Comparison of ENCODE assay signal across 10 cellular contexts in the genomic region with DNA sequence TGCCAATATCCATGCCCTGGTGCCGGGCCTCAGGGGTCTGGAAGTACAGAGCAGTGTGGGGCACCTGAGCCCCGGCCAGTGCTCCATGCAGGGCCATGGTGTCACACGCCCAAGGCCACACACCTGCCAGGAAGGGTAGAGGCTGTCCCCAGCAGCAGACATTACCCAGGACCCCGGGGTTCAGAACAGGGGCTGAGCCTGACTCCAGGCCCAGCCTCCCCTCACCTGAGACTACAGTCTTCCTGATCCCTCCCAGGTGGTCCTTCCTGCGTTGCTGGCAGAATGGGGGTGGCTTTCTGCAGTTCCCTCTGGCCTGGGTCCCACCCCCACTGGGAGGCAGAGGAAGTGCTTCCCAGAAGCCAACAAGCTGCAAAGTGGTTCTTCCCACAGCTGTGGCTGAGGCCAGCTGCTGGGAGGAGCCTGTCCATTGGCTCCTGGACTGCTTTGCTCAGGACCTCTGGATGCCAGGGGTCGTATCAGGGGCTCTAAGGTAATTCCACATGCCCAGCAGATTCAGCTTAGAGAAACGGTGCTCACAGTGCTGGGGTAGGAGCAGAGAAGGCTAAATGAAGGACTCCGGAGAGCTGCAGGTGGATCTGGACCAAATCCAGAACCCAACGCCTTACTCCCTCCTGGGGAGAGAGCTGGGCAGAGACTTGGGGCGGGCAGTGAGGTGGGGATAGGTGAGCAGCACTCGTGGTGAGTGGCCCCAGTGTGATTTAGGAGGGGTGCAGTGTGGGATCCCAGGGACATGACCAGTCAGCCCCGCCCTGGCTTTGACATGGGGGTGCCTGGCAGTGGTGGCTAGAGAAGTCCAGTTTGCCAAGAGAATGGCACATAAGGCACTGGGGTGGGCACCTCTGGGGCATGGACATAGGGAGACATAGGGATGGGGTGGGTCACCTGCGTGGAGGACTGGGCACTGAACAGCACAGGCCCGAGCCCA. TPM values are rescaled to one million over a fixed set of nuclear protein-coding genes. Genes with fewer than 3 reads are reported as not detected.
DNase-seq lines count a peak whose midpoint lies in the region; ATAC-seq lines count a peak whose summit lies in the region.
"Had no signal": no experiment of that assay in that cellular context is flagged by ENCODE, and none has a peak within 500 bp of the region (broad histone marks: within the 10 kb centered on the region; RNA-seq: fewer than 3 reads in every experiment).

No MANE protein-coding gene starts in this region.

- no peak overlapping the region for H3K4me3 Mint-ChIP-seq in stimulated activated effector memory CD8-positive, alpha-beta T cell treated with anti-CD3 and anti-CD28 coated beads, Interleukin-12 subunit alpha, Interleukin-12 subunit beta, amount 100 ng/mL, for 72 hours

- H3K9me3 Mint-ChIP-seq in stimulated activated effector memory CD8-positive, alpha-beta T cell treated with anti-CD3 and anti-CD28 coated beads, Interleukin-12 subunit alpha, Interleukin-12 subunit beta, amount 100 ng/mL, for 72 hours: no peaks in the 10 kb centered on the region

- H3K4me1 Mint-ChIP-seq in stimulated activated effector memory CD8-positive, alpha-beta T cell treated with anti-CD3 and anti-CD28 coated beads, Interleukin-12 subunit alpha, Interleukin-12 subunit beta, amount 100 ng/mL, for 72 hours: no peaks in the 10 kb centered on the region

- peak; percentile 48 for DNase-seq in activated CD8-positive, alpha-beta memory T cell treated with anti-CD3 and anti-CD28 coated beads, Interleukin-2, amount 50 U/mL, for 48 hours
- DNase-seq in activated CD8-positive, alpha-beta memory T cell treated with anti-CD3 and anti-CD28 coated beads for 24 hours: no peak
- DNase-seq in OCI-M1 (lab: John Stamatoyannopoulos, UW) (peak; percentile 54), hepatic stellate cell (ENCODE audit: low spot score) (peak; percentile 8), NCI-H345 (lab: John Stamatoyannopoulos, UW) (no peak), cerebellum (ENCODE audit: low spot score) (no peak)
- no peak for DNase-seq in stimulated activated effector memory CD8-positive, alpha-beta T cell treated with anti-CD3 and anti-CD28 coated beads, Interleukin-12 subunit alpha, Interleukin-12 subunit beta, amount 100 ng/mL, for 72 hours (ENCODE audit: low spot score in 2 of 2)
- DNase-seq: GOT3, NCI-H526 treated with DMSO at 0.1 percent for 48 hours had no signal

- peak overlapping the region; percentile 66 for H3K27ac Mint-ChIP-seq in stimulated activated effector memory CD8-positive, alpha-beta T cell treated with anti-CD3 and anti-CD28 coated beads, Interleukin-12 subunit alpha, Interleukin-12 subunit beta, amount 100 ng/mL, for 72 hours

- peaks cover 67% of the 10 kb centered on the region for H3K36me3 Mint-ChIP-seq in stimulated activated effector memory CD8-positive, alpha-beta T cell treated with anti-CD3 and anti-CD28 coated beads, Interleukin-12 subunit alpha, Interleukin-12 subunit beta, amount 100 ng/mL, for 72 hours

- ATAC-seq in stimulated activated effector memory CD8-positive, alpha-beta T cell treated with anti-CD3 and anti-CD28 coated beads, Interleukin-12 subunit alpha, Interleukin-12 subunit beta, amount 100 ng/mL, for 72 hours: no peak
- ATAC-seq in HG03378 (IDR thresholded peaks at IDR 0.05; ENCODE audit: unreplicated experiment): no peak

RNA-seq across cellular contexts. Expression of gene TCIRG1, which starts 12.6 kb away (rescaled TPM):
- 5.5 TPM for total RNA-seq in cerebellum

RNA-seq across cellular contexts. Expression of gene NDUFS8, which starts 21.0 kb away (rescaled TPM):
- total RNA-seq in cerebellum: 53.9 TPM

RNA-seq across cellular contexts. Expression of gene ALDH3B1, which starts 41.3 kb away (rescaled TPM):
- 0.82 TPM for total RNA-seq in cerebellum

RNA-seq across cellular contexts. Expression of gene UNC93B1, which starts 47.6 kb away (rescaled TPM):
- total RNA-seq in cerebellum: 4.3 TPM

Comparison
In these comparisons a context has a peak if more than half of its experiments do, and no peak if none do; other contexts are left out.
1. DNase-seq: peak in activated CD8-positive, alpha-beta memory T cell treated with anti-CD3 and anti-CD28 coated beads, Interleukin-2, amount 50 U/mL, for 48 hours (single experiment), OCI-M1 (single experiment) and hepatic stellate cell (single experiment); none in activated CD8-positive, alpha-beta memory T cell treated with anti-CD3 and anti-CD28 coated beads for 24 hours (single experiment), stimulated activated effector memory CD8-positive, alpha-beta T cell treated with anti-CD3 and anti-CD28 coated beads, Interleukin-12 subunit alpha, Interleukin-12 subunit beta, amount 100 ng/mL, for 72 hours (0 of 2), NCI-H345 (single experiment) and cerebellum (single experiment).